In the genomic region with DNA sequence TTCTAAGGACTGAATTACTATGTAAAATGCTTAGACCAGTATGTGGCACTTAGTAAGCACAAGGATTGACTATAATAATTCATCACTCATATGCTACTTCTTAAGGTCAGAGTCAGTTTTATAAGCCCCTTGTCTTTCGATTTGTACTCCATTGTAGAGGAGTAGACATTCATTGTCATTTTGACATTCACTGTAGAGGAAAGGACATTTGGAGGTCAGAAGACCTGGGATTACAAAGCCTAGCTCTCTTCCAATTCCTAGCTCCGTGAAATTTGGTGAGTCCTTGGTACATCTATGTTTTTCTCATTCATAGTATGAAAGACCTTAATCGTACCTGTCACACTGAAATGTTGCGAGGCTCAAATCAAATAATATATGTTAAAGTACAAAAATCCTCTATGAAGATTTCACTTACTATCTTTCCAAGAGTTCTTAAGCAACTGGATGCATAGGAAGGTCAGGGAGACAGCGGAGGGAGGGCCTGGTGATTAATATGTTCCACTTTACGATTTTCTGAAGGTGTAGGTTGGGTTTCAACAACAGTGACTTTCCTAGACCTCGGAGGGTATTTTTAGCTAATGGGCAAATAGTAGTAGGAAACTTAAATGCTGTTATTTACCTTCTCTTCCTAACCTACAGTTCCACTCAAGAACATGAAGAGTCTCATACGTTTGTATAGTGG, we compare ENCODE assay signal across 8 cellular contexts. TPM values are rescaled to one million over a fixed set of nuclear protein-coding genes. Genes with fewer than 3 reads are reported as not detected.
DNase-seq lines count a peak whose midpoint lies in the region; ATAC-seq and TF ChIP-seq lines count a peak whose summit lies in the region.

No MANE protein-coding gene starts in this region.

- peak overlapping the region; percentile 98 to 99 for H3K9ac ChIP-seq in stomach smooth muscle (ENCODE audit: low read length in 2 of 2)

- H3K4me3 ChIP-seq in iPS-18c (ENCODE audit: insufficient read depth, low read depth, low read length) (peak overlapping the region; percentile 67), stomach smooth muscle (ENCODE audit: low read length in 2 of 2) (peak overlapping the region; percentile 93 to 96)

- CTCF ChIA-PET in activated CD4-positive, alpha-beta memory T cell treated with anti-CD3 and anti-CD28 coated beads, Interleukin-2, amount 10 ng/mL, durations not matched to agents 7 days and 5 days (lab: Charles Lee), result interaction anchor here (2.0 kb wide), 1 partner anchor 235 kb away, joined by 8 read pairs; no protein-coding TSS in a partner anchor

- ATAC-seq in activated T-cell treated with anti-CD3 and anti-CD28 coated beads, Interleukin-2, amount 50 U/mL, for 4 hours, result no peak
- no peak for ATAC-seq in omental fat pad (ENCODE audit: low FRiP score)
- ATAC-seq in HG02759 (IDR thresholded peaks at IDR 0.05; ENCODE audit: unreplicated experiment), result no peak
- ATAC-seq in HG03565 (IDR thresholded peaks at IDR 0.05; ENCODE audit: unreplicated experiment), result no peak

- H3K27me3 Mint-ChIP-seq in activated T-cell treated with anti-CD3 and anti-CD28 coated beads, Interleukin-2, amount 50 U/mL, for 4 hours (ENCODE audit: low read depth), result no peaks in the 10 kb centered on the region
- H3K27me3 Mint-ChIP-seq in activated CD4-positive, alpha-beta memory T cell treated with anti-CD3 and anti-CD28 coated beads, Interleukin-2, amount 10 ng/mL, durations not matched to agents 7 days and 5 days, result no peaks in the 10 kb centered on the region

- H3K36me3 ChIP-seq in stomach smooth muscle (ENCODE audit: control insufficient read depth in 2 of 2, insufficient read depth in 2 of 2, low read length in 2 of 2), result peaks cover 4 to 6% of the 10 kb centered on the region in 2 donors

- peak overlapping the region; percentile 98 for H3K4me3 Mint-ChIP-seq in activated T-cell treated with anti-CD3 and anti-CD28 coated beads, Interleukin-2, amount 50 U/mL, for 4 hours
- H3K4me3 Mint-ChIP-seq in activated CD4-positive, alpha-beta memory T cell treated with anti-CD3 and anti-CD28 coated beads, Interleukin-2, amount 10 ng/mL, durations not matched to agents 7 days and 5 days, result peak overlapping the region; percentile 94

- peak overlapping the region; percentile 90 for H3K27ac ChIP-seq in stomach smooth muscle (ENCODE audit: low read length)

- peaks cover 32% of the 10 kb centered on the region for H3K4me1 Mint-ChIP-seq in activated T-cell treated with anti-CD3 and anti-CD28 coated beads, Interleukin-2, amount 50 U/mL, for 4 hours (ENCODE audit: low read depth)
- peaks cover 38% of the 10 kb centered on the region for H3K4me1 Mint-ChIP-seq in activated CD4-positive, alpha-beta memory T cell treated with anti-CD3 and anti-CD28 coated beads, Interleukin-2, amount 10 ng/mL, durations not matched to agents 7 days and 5 days

- TF ChIP-seq CTCF in omental fat pad (IDR thresholded peaks at IDR 0.05), result no peak

- no peak for DNase-seq in activated T-cell treated with anti-CD3 and anti-CD28 coated beads, Interleukin-2, amount 50 U/mL, for 4 hours
- DNase-seq in activated T-cell treated with anti-CD3 and anti-CD28 coated beads for 4 hours, result no peak
- no peak for DNase-seq in activated CD4-positive, alpha-beta memory T cell treated with anti-CD3 and anti-CD28 coated beads, Interleukin-2, amount 10 ng/mL, durations not matched to agents 7 days and 5 days
- no peak for DNase-seq in omental fat pad (ENCODE audit: low spot score)

- peaks cover 9% of the 10 kb centered on the region for H3K36me3 Mint-ChIP-seq in activated T-cell treated with anti-CD3 and anti-CD28 coated beads, Interleukin-2, amount 50 U/mL, for 4 hours (ENCODE audit: insufficient read depth)
- H3K36me3 Mint-ChIP-seq in activated CD4-positive, alpha-beta memory T cell treated with anti-CD3 and anti-CD28 coated beads, Interleukin-2, amount 10 ng/mL, durations not matched to agents 7 days and 5 days (ENCODE audit: low read depth), result peaks cover 38% of the 10 kb centered on the region

- H3K27ac Mint-ChIP-seq in activated CD4-positive, alpha-beta memory T cell treated with anti-CD3 and anti-CD28 coated beads, Interleukin-2, amount 10 ng/mL, durations not matched to agents 7 days and 5 days, result peak overlapping the region; percentile 85

- peaks cover 11% of the 10 kb centered on the region for H3K4me1 ChIP-seq in stomach smooth muscle (ENCODE audit: control insufficient read depth, insufficient read depth, low read length)

- H3K9me3 ChIP-seq in iPS-18c (ENCODE audit: control insufficient read depth, insufficient read depth, low read length) (no peaks in the 10 kb centered on the region), stomach smooth muscle (ENCODE audit: control insufficient read depth in 2 of 2, low read length in 2 of 2) (no peaks in the 10 kb centered on the region)

- no peaks in the 10 kb centered on the region for H3K9me3 Mint-ChIP-seq in activated T-cell treated with anti-CD3 and anti-CD28 coated beads, Interleukin-2, amount 50 U/mL, for 4 hours
- no peaks in the 10 kb centered on the region for H3K9me3 Mint-ChIP-seq in activated CD4-positive, alpha-beta memory T cell treated with anti-CD3 and anti-CD28 coated beads, Interleukin-2, amount 10 ng/mL, durations not matched to agents 7 days and 5 days

- POLR2A ChIA-PET in activated CD4-positive, alpha-beta memory T cell treated with anti-CD3 and anti-CD28 coated beads, Interleukin-2, amount 10 ng/mL, durations not matched to agents 7 days and 5 days (lab: Charles Lee), result interaction anchor here (1.3 to 1.7 kb wide), 2 partner anchors 13 to 61 kb away, joined by 4 to 5 read pairs; no protein-coding TSS in a partner anchor

- no peaks in the 10 kb centered on the region for H3K27me3 ChIP-seq in stomach smooth muscle (ENCODE audit: control insufficient read depth in 1 of 2, insufficient read depth in 2 of 2, low read length in 2 of 2)

RNA-seq across cellular contexts. Expression of a gene that starts 1.4 kb away (rescaled TPM):
- 10 to 100 TPM; 18.2 to 21.3 (median 19.7) TPM for total RNA-seq in activated T-cell treated with anti-CD3 and anti-CD28 coated beads, Interleukin-2, amount 50 U/mL, for 4 hours
- 10 to 100 TPM; 33.9 to 35.5 TPM for total RNA-seq in activated CD4-positive, alpha-beta memory T cell treated with anti-CD3 and anti-CD28 coated beads, Interleukin-2, amount 10 ng/mL, durations not matched to agents 7 days and 5 days
- 10 to 100 TPM; 12.8 to 59.3 (median 20.6) TPM for total RNA-seq in omental fat pad
